Comparison of ENCODE assay signal across 1 cellular context in the genomic region with DNA sequence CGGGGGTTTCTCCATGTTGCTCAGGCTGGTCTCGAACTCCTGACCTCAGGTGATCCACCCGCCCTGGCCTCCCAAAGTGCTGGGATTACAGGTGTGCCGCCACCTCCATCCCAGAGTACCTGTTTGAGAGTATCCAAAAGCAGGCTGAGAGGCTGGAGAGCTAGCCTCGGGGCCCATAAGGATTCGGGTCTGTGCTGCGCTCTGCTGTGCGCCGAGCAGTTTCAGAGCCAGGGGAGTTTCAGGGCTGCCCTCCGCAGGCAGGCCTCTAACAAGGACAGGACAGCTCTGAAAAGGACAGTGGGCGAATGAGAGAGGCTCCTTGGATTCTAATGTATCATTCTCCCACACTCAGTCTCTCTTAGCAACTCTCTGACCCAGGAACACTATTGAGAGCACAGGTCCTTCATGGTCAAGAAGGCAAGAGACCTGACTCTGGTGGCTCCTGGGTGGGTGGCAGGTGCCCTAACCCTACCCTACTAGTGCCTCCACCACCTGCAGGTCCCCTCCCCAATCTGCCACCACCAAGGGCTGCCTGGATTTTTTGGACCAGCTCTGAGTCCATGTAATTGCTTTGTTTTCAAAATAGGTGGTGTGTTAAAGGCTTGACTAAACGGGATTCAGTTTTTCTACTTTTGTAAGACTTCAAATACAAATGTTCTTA.
TF ChIP-seq lines count a peak whose summit lies in the region.

No MANE protein-coding gene starts in this region.

TF ChIP-seq in SK-N-SH treated with all-trans-retinoic acid at 6 μM for 48 hours, 23 proteins besides CTCF, POLR2A, EP300 and RAD21 (continued from another document):
- TF ChIP-seq, protein P1, sequence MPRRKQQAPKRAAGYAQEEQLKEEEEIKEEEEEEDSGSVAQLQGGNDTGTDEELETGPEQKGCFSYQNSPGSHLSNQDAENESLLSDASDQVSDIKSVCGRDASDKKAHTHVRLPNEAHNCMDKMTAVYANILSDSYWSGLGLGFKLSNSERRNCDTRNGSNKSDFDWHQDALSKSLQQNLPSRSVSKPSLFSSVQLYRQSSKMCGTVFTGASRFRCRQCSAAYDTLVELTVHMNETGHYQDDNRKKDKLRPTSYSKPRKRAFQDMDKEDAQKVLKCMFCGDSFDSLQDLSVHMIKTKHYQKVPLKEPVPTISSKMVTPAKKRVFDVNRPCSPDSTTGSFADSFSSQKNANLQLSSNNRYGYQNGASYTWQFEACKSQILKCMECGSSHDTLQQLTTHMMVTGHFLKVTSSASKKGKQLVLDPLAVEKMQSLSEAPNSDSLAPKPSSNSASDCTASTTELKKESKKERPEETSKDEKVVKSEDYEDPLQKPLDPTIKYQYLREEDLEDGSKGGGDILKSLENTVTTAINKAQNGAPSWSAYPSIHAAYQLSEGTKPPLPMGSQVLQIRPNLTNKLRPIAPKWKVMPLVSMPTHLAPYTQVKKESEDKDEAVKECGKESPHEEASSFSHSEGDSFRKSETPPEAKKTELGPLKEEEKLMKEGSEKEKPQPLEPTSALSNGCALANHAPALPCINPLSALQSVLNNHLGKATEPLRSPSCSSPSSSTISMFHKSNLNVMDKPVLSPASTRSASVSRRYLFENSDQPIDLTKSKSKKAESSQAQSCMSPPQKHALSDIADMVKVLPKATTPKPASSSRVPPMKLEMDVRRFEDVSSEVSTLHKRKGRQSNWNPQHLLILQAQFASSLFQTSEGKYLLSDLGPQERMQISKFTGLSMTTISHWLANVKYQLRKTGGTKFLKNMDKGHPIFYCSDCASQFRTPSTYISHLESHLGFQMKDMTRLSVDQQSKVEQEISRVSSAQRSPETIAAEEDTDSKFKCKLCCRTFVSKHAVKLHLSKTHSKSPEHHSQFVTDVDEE (CRISPR knock-in tag; IDR thresholded peaks at IDR 0.05) = no peak
- TF ChIP-seq ZFP3 (CRISPR knock-in tag; IDR thresholded peaks at IDR 0.05) (no peak), PPARA (CRISPR knock-in tag; IDR thresholded peaks at IDR 0.05; ENCODE audit: borderline replicate concordance) (no peak), BACH2 (CRISPR knock-in tag; IDR thresholded peaks at IDR 0.05; ENCODE audit: borderline replicate concordance) (no peak), OSR1 (CRISPR knock-in tag; IDR thresholded peaks at IDR 0.05) (no peak)
